ENCODE assay signal across 26 cellular contexts in the genomic region with DNA sequence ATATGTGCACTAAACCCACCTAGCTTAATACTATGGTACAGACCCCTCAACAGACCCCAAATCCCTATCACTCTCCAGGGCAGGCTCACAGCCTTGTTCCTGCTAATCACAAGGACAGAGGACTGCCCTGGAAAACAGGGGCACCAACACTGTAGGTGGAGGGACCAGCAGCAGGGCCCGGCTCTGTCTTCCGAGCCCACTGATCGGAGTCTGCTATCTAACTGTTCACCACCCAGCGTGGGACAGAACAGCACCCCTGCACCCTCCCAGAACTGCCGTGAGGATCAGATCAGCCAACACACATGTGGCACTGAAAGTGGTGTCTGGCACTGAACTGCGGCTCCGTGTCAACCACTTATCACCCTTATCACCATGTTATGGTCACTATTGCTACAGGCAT. TPM values are rescaled to one million over a fixed set of nuclear protein-coding genes. Genes with fewer than 3 reads are reported as not detected.
A peak's percentile ranks its signal among the peaks of the same experiment; 100 is the strongest.
DNase-seq lines count a peak whose midpoint lies in the region; ATAC-seq, FAIRE-seq and TF ChIP-seq lines count a peak whose summit lies in the region.
"Had no signal": no experiment of that assay in that cellular context is flagged by ENCODE, and none has a peak within 500 bp of the region (broad histone marks: within the 10 kb centered on the region; RNA-seq: fewer than 3 reads in every experiment).

No MANE protein-coding gene starts in this region.

- peaks cover 46% of the 10 kb centered on the region for H3K36me3 Mint-ChIP-seq in activated CD8-positive, alpha-beta memory T cell treated with anti-CD3 and anti-CD28 coated beads, Interleukin-2, amount 10 ng/mL, durations not matched to agents 7 days and 5 days

- no peak overlapping the region for H3K56ac ChIP-seq in IMR-90 (ENCODE audit: extremely low read depth, insufficient read depth, low read length)

- peak overlapping the region; percentile 70 for H2AK9ac ChIP-seq in IMR-90 (replicated peaks; ENCODE audit: low read depth, low read length, poor library complexity)

- H3K4me3 Mint-ChIP-seq in activated CD8-positive, alpha-beta memory T cell treated with anti-CD3 and anti-CD28 coated beads, Interleukin-2, amount 10 ng/mL, durations not matched to agents 7 days and 5 days: no peak overlapping the region
- H3K4me3 Mint-ChIP-seq: H9, HFFc6 had no signal

- peak overlapping the region; percentile 25 for H3K27ac Mint-ChIP-seq in activated CD8-positive, alpha-beta memory T cell treated with anti-CD3 and anti-CD28 coated beads, Interleukin-2, amount 10 ng/mL, durations not matched to agents 7 days and 5 days
- H3K27ac Mint-ChIP-seq: H9, HFFc6 had no signal

- no peak for DNase-seq in activated CD8-positive, alpha-beta memory T cell treated with anti-CD3 and anti-CD28 coated beads, Interleukin-2, amount 10 ng/mL, durations not matched to agents 7 days and 5 days
- DNase-seq in activated CD8-positive, alpha-beta memory T cell treated with anti-CD3 and anti-CD28 coated beads, Interleukin-2, amount 50 U/mL, for 4 hours: no peak
- DNase-seq in IMR-90 (no peak), bronchial epithelial cell (ENCODE audit: low read depth) (no peak), osteoblast (ENCODE audit: insufficient read length, low spot score, missing footprints) (peak; percentile 51), MV-4-11 (lab: John Stamatoyannopoulos, UW) (no peak), 8988T (no peak)
- DNase-seq in effector memory CD4-positive, alpha-beta T cell: no peak
- DNase-seq: CD4-positive, CD25-positive, alpha-beta regulatory T cell; GM23248; H9; HFFc6; Kasumi-1; NCI-H1105 treated with DMSO at 0.1 percent for 48 hours; NCI-H146; NCI-H1930; NCI-H2107; NCI-H524; NCI-H82; NK-92 treated with Interleukin-12 subunit alpha and Interleukin-12 subunit beta, amount 100 ng/mL, for 24 hours; PC-3 had no signal

- H3K27ac ChIP-seq in IMR-90 (ENCODE audit: insufficient read depth, low read length) (no peak overlapping the region), osteoblast (ENCODE audit: low read depth, low read length) (no peak overlapping the region)
- no peak overlapping the region for H3K27ac ChIP-seq in effector memory CD4-positive, alpha-beta T cell (ENCODE audit: insufficient read depth, low read length, poor library complexity, severe bottlenecking)
- H3K27ac ChIP-seq: BLaER1, GM23248, HL-60, SJSA1 had no signal

- WGBS in IMR-90 (ENCODE audit: extremely low coverage in 2 of 2, insufficient read length in 1 of 2), 2 experiments: 100% methylated on average over 3 of the region's 7 CpGs; no CpG with 5 or more reads in 1 of the 2 experiments

- intact Hi-C loops in IMR-90 (cut with micrococcal nuclease): no loop called here

- H3K18ac ChIP-seq in IMR-90 (ENCODE audit: low read depth, low read length): no peak overlapping the region

- peaks cover 54% of the 10 kb centered on the region for H3K79me2 ChIP-seq in osteoblast (ENCODE audit: insufficient read depth, low read length)

- H2BK15ac ChIP-seq in IMR-90 (ENCODE audit: low read depth, low read length): no peak overlapping the region

- dilution Hi-C loops in IMR-90 (cut with HindIII; ENCODE audit: low sequenced_read_pairs, unreplicated experiment): no loop called here

- TF ChIP-seq CTCF in IMR-90 (conservative IDR thresholded peaks at IDR 0.05; ENCODE audit: low read depth, low read length) (no peak), bronchial epithelial cell (IDR thresholded peaks at IDR 0.05; ENCODE audit: insufficient read depth, low read length, severe bottlenecking) (no peak), osteoblast (IDR thresholded peaks at IDR 0.05; ENCODE audit: extremely low read depth, low read depth, low read length) (no peak)

- no peak overlapping the region for H2BK120ac ChIP-seq in IMR-90 (ENCODE audit: low read depth, low read length)

- no peak overlapping the region for H3K14ac ChIP-seq in IMR-90 (replicated peaks; ENCODE audit: low read depth, low read length)

- peaks cover 10% of the 10 kb centered on the region for H3K4me1 Mint-ChIP-seq in activated CD8-positive, alpha-beta memory T cell treated with anti-CD3 and anti-CD28 coated beads, Interleukin-2, amount 10 ng/mL, durations not matched to agents 7 days and 5 days

- H4K5ac ChIP-seq in IMR-90 (ENCODE audit: low read depth, low read length): no peak overlapping the region

- H3K79me1 ChIP-seq in IMR-90 (ENCODE audit: low read depth in 1 of 2, low read length in 2 of 2): peaks cover 18 to 34% of the 10 kb centered on the region in 2 experiments; a peak in 3 of 4 replicates

- in situ Hi-C loops in IMR-90 (cut with MboI; ENCODE audit: low sequenced_read_pairs): loop anchor here (25.0 kb wide), 1 partner anchor 111 kb away; no protein-coding TSS in a partner anchor

- H3K9me3 Mint-ChIP-seq in activated CD8-positive, alpha-beta memory T cell treated with anti-CD3 and anti-CD28 coated beads, Interleukin-2, amount 10 ng/mL, durations not matched to agents 7 days and 5 days (ENCODE audit: low read depth): no peaks in the 10 kb centered on the region
- H3K9me3 Mint-ChIP-seq: CD4-positive, CD25-positive, alpha-beta regulatory T cell; H9; HFFc6 had no signal

- POLR2A ChIA-PET in IMR-90 (lab: Charles Lee; ENCODE audit: unreplicated experiment): no interaction called here

- H3K4me3 ChIP-seq in IMR-90 (ENCODE audit: insufficient read depth, low read depth, low read length): no peak overlapping the region
- H3K4me3 ChIP-seq in bronchial epithelial cell (ENCODE audit: low read depth, low read length): no peak overlapping the region
- no peak overlapping the region for H3K4me3 ChIP-seq in osteoblast (ENCODE audit: insufficient read depth, low read length)
- no peak overlapping the region for H3K4me3 ChIP-seq in effector memory CD4-positive, alpha-beta T cell (ENCODE audit: insufficient read depth, low read depth, low read length, poor library complexity, severe bottlenecking)
- H3K4me3 ChIP-seq: BLaER1, GM23248, SJSA1 had no signal

- no peak overlapping the region for H2BK5ac ChIP-seq in IMR-90 (ENCODE audit: low read depth, low read length, poor library complexity, severe bottlenecking)

- no peak overlapping the region for H2AFZ ChIP-seq in IMR-90 (replicated peaks; ENCODE audit: low read length, poor library complexity)
- H2AFZ ChIP-seq in osteoblast (ENCODE audit: low read length): no peak overlapping the region
- H2AFZ ChIP-seq: GM23248 had no signal

- no peak overlapping the region for H3K9ac ChIP-seq in IMR-90 (ENCODE audit: low read depth, low read length)
- H3K9ac ChIP-seq: BLaER1, GM23248 had no signal

- FAIRE-seq in bronchial epithelial cell (lab: Jason Lieb, UNC): peak; percentile 18

- CTCF ChIA-PET in activated CD8-positive, alpha-beta memory T cell treated with anti-CD3 and anti-CD28 coated beads, Interleukin-2, amount 10 ng/mL, durations not matched to agents 7 days and 5 days (lab: Charles Lee): no interaction called here
- CTCF ChIA-PET in IMR-90 (lab: Yijun Ruan, JAX): no interaction called here

- H3K36me3 ChIP-seq in IMR-90 (ENCODE audit: control insufficient read depth, insufficient read depth, low read length) (peaks cover 42% of the 10 kb centered on the region), bronchial epithelial cell (ENCODE audit: control insufficient read depth, insufficient read depth, low read length) (peaks cover 30% of the 10 kb centered on the region), osteoblast (ENCODE audit: insufficient read depth, low read length) (peaks cover 56% of the 10 kb centered on the region)
- peaks cover 46% of the 10 kb centered on the region for H3K36me3 ChIP-seq in effector memory CD4-positive, alpha-beta T cell (ENCODE audit: control insufficient read depth, insufficient read depth, low read length)

- H4K91ac ChIP-seq in IMR-90 (ENCODE audit: insufficient read depth, low read depth, low read length): no peak overlapping the region

- H3K4me1 ChIP-seq in IMR-90 (ENCODE audit: control insufficient read depth, insufficient read depth, low read length) (no peaks in the 10 kb centered on the region), osteoblast (ENCODE audit: insufficient read depth, low read length) (peaks cover 2% of the 10 kb centered on the region)
- no peaks in the 10 kb centered on the region for H3K4me1 ChIP-seq in effector memory CD4-positive, alpha-beta T cell (ENCODE audit: control insufficient read depth, insufficient read depth, low read length, poor library complexity, severe bottlenecking)

- no peaks in the 10 kb centered on the region for H3K9me3 ChIP-seq in IMR-90 (ENCODE audit: control insufficient read depth, insufficient read depth, low read length)
- H3K9me3 ChIP-seq in osteoblast (ENCODE audit: low read depth, low read length): no peaks in the 10 kb centered on the region
- H3K9me3 ChIP-seq in effector memory CD4-positive, alpha-beta T cell (ENCODE audit: control insufficient read depth, low read length): no peaks in the 10 kb centered on the region
- H3K9me3 ChIP-seq: BLaER1, SJSA1 had no signal

- no peaks in the 10 kb centered on the region for H3K27me3 Mint-ChIP-seq in activated CD8-positive, alpha-beta memory T cell treated with anti-CD3 and anti-CD28 coated beads, Interleukin-2, amount 10 ng/mL, durations not matched to agents 7 days and 5 days
- H3K27me3 Mint-ChIP-seq: CD4-positive, CD25-positive, alpha-beta regulatory T cell had no signal

- H3K4ac ChIP-seq in IMR-90 (ENCODE audit: low read depth, low read length): no peak overlapping the region

- TF ChIP-seq POLR2A in IMR-90 (IDR thresholded peaks at IDR 0.05; ENCODE audit: low read depth, low read length): no peak

- ATAC-seq in activated CD8-positive, alpha-beta memory T cell treated with anti-CD3 and anti-CD28 coated beads, Interleukin-2, amount 10 ng/mL, durations not matched to agents 7 days and 5 days: no peak
- no peak for ATAC-seq in IMR-90 (ENCODE audit: low read depth)
- ATAC-seq: PC-3 had no signal

- H3K4me2 ChIP-seq in IMR-90 (ENCODE audit: low read depth, low read length) (no peak overlapping the region), osteoblast (ENCODE audit: insufficient read depth, low read length) (no peak overlapping the region)
- H3K4me2 ChIP-seq: BLaER1 had no signal

- H2BK20ac ChIP-seq in IMR-90 (ENCODE audit: low read depth, low read length): no peak overlapping the region

- BruUV-seq in IMR-90 (replicated peaks; lab: Mats Ljungman, UMichigan): no TSS peak

- H3K27me3 ChIP-seq in IMR-90 (ENCODE audit: control insufficient read depth, insufficient read depth, low read length) (no peaks in the 10 kb centered on the region), bronchial epithelial cell (ENCODE audit: control insufficient read depth, insufficient read depth, low read length) (no peaks in the 10 kb centered on the region), osteoblast (ENCODE audit: insufficient read depth, low read length) (no peaks in the 10 kb centered on the region)
- no peaks in the 10 kb centered on the region for H3K27me3 ChIP-seq in effector memory CD4-positive, alpha-beta T cell (replicated peaks; ENCODE audit: control insufficient read depth, insufficient read depth, low read length, poor library complexity, severe bottlenecking)
- H3K27me3 ChIP-seq: BLaER1, SJSA1 had no signal

- no peak for TF ChIP-seq RAD21 in IMR-90 (IDR thresholded peaks at IDR 0.05; ENCODE audit: low read length)

- H3K23ac ChIP-seq in IMR-90 (ENCODE audit: low read depth, low read length): no peak overlapping the region

- no peak overlapping the region for H2AK5ac ChIP-seq in IMR-90 (ENCODE audit: low read depth, low read length)

- H4K20me1 ChIP-seq in IMR-90 (ENCODE audit: insufficient read depth, low read length) (peaks cover 13% of the 10 kb centered on the region), osteoblast (ENCODE audit: insufficient read depth, low read length) (peaks cover 6% of the 10 kb centered on the region)

- H3K9me1 ChIP-seq in IMR-90 (ENCODE audit: insufficient read depth, low read length): no peaks in the 10 kb centered on the region; the same call in 1 of the 2 replicates

- H4K8ac ChIP-seq in IMR-90 (ENCODE audit: low read depth in 2 of 2, low read length in 2 of 2): no peak overlapping the region

RNA-seq across cellular contexts. Expression of gene WDR4, which starts 6.2 kb away (rescaled TPM):
- 10 to 100 TPM; 39.7 to 43.6 TPM for total RNA-seq in activated CD8-positive, alpha-beta memory T cell treated with anti-CD3 and anti-CD28 coated beads, Interleukin-2, amount 10 ng/mL, durations not matched to agents 7 days and 5 days
- total RNA-seq in IMR-90 (2012; rRNA removed) (8.6 and 11.3 TPM in 2 replicates), bronchial epithelial cell (16.3 and 28.4 TPM in 2 replicates), osteoblast (8.0 and 10.1 TPM in 2 replicates)
- 20.2 and 20.8 TPM in 2 replicates for polyA plus RNA-seq in IMR-90 (2012; rRNA removed)
- polyA plus RNA-seq in IMR-90 (2012; cell fraction: cytosol; rRNA removed): 15.7 and 21.6 TPM in 2 replicates
- 19.5 and 32.3 TPM in 2 replicates for polyA plus RNA-seq in IMR-90 (2012; cell fraction: nucleus; rRNA removed; ENCODE audit: low replicate concordance)

RNA-seq across cellular contexts. Expression of gene NDUFV3, which starts 20.0 kb away (rescaled TPM):
- total RNA-seq in activated CD8-positive, alpha-beta memory T cell treated with anti-CD3 and anti-CD28 coated beads, Interleukin-2, amount 10 ng/mL, durations not matched to agents 7 days and 5 days: 10 to 100 TPM; 27.1 to 31.9 TPM
- total RNA-seq in IMR-90 (2012; rRNA removed) (55.6 and 62.5 TPM in 2 replicates), bronchial epithelial cell (29.7 and 44.2 TPM in 2 replicates), osteoblast (65.1 and 66.2 TPM in 2 replicates)
- polyA plus RNA-seq in IMR-90 (2012; rRNA removed): 38.5 and 44.1 TPM in 2 replicates
- polyA plus RNA-seq in IMR-90 (2012; cell fraction: cytosol; rRNA removed): 23.1 and 23.3 TPM in 2 replicates
- polyA plus RNA-seq in IMR-90 (2012; cell fraction: nucleus; rRNA removed; ENCODE audit: low replicate concordance): 16.8 and 24.6 TPM in 2 replicates

RNA-seq across cellular contexts. Expression of gene ERVH48-1, which starts 52.3 kb away (rescaled TPM):
- total RNA-seq in activated CD8-positive, alpha-beta memory T cell treated with anti-CD3 and anti-CD28 coated beads, Interleukin-2, amount 10 ng/mL, durations not matched to agents 7 days and 5 days: not detected
- total RNA-seq in IMR-90 (2012; rRNA removed) (under 0.01 TPM in 1 of 2 replicates, not detected in the other), bronchial epithelial cell (under 0.01 TPM in 1 of 2 replicates, not detected in the other), osteoblast (not detected in 2 replicates)
- not detected in 2 replicates for polyA plus RNA-seq in IMR-90 (2012; rRNA removed)
- not detected in 2 replicates for polyA plus RNA-seq in IMR-90 (2012; cell fraction: cytosol; rRNA removed)
- 0.06 TPM in 1 of 2 replicates, not detected in the other for polyA plus RNA-seq in IMR-90 (2012; cell fraction: nucleus; rRNA removed; ENCODE audit: low replicate concordance)
- total RNA-seq: A172; CD4-positive, CD25-positive, alpha-beta regulatory T cell; Daoy; GM23248; HFFc6; PC-3; SJSA1 had no signal
- polyA plus RNA-seq: GM23248 had no signal
